ENCODE assay signal across 1 cellular context in genomic region chr15:75455982-75456531, GRCh38.
A peak's percentile ranks its signal among the peaks of the same experiment; 100 is the strongest.
TF ChIP-seq lines count a peak whose summit lies in the region.

No MANE protein-coding gene starts in this region.

TF ChIP-seq in HepG2, 621 proteins besides CTCF, POLR2A, EP300 and RAD21 (continued from another document and continues in another):
- TF ChIP-seq DZIP1 (CRISPR knock-in tag; IDR thresholded peaks at IDR 0.05) (no peak), GATAD2A (CRISPR knock-in tag; IDR thresholded peaks at IDR 0.05) (no peak; the same call in 1 of the 2 replicates), MXD4 (CRISPR knock-in tag; IDR thresholded peaks at IDR 0.05) (0 out of 2 replicates have a peak, but pooled peaks have one; percentile 10), ZNF331 (CRISPR knock-in tag; IDR thresholded peaks at IDR 0.05) (no peak), ZNF619 (CRISPR knock-in tag; IDR thresholded peaks at IDR 0.05) (0 out of 2 replicates have a peak, but pooled peaks have one; percentile 83), HNRNPLL (IDR thresholded peaks at IDR 0.05; ENCODE audit: low read depth, low read length, poor library complexity, severe bottlenecking) (peak; percentile 33), ZNF263 (CRISPR knock-in tag; IDR thresholded peaks at IDR 0.05) (0 out of 2 replicates have a peak, but pooled peaks have one; percentile 25), TBX2 (CRISPR knock-in tag; IDR thresholded peaks at IDR 0.05; ENCODE audit: borderline replicate concordance) (0 out of 2 replicates have a peak, but pooled peaks have one; percentile 34), ZNF33B (CRISPR knock-in tag; IDR thresholded peaks at IDR 0.05) (no peak), STAG1 (CRISPR knock-in tag; IDR thresholded peaks at IDR 0.05) (no peak), STAT5B (CRISPR knock-in tag; IDR thresholded peaks at IDR 0.05) (no peak), TCF12 (IDR thresholded peaks at IDR 0.05) (no peak), TCF12 (CRISPR knock-in tag; IDR thresholded peaks at IDR 0.05) (no peak), SIN3A (IDR thresholded peaks at IDR 0.05; ENCODE audit: borderline replicate concordance, low read depth, low read length) (no peak), ZNF143 (CRISPR knock-in tag; IDR thresholded peaks at IDR 0.05) (no peak), SSRP1 (CRISPR knock-in tag; IDR thresholded peaks at IDR 0.05) (no peak), GABPA (IDR thresholded peaks at IDR 0.05; ENCODE audit: low read depth, low read length) (no peak), GABPA (CRISPR knock-in tag; IDR thresholded peaks at IDR 0.05; ENCODE audit: low read depth) (peak; percentile 50), MIER3 (CRISPR knock-in tag; IDR thresholded peaks at IDR 0.05; ENCODE audit: borderline replicate concordance) (no peak), REST (IDR thresholded peaks at IDR 0.05; ENCODE audit: borderline replicate concordance in 1 of 2, low read depth in 1 of 2, low read length in 2 of 2) (no peak), GZF1 (CRISPR knock-in tag; IDR thresholded peaks at IDR 0.05) (no peak), ZNF383 (CRISPR knock-in tag; IDR thresholded peaks at IDR 0.05; ENCODE audit: borderline replicate concordance) (no peak), ZNF296 (CRISPR knock-in tag; conservative IDR thresholded peaks at IDR 0.05) (no peak), ZNF746 (CRISPR knock-in tag; IDR thresholded peaks at IDR 0.05) (peak; percentile 48; the same call in 1 of the 2 replicates), BATF2 (CRISPR knock-in tag; IDR thresholded peaks at IDR 0.05) (no peak), FOXC1 (CRISPR knock-in tag; IDR thresholded peaks at IDR 0.05; ENCODE audit: borderline replicate concordance) (no peak), ZNF3 (CRISPR knock-in tag; IDR thresholded peaks at IDR 0.05) (0 out of 2 replicates have a peak, but pooled peaks have one; percentile 32), ELF1 (CRISPR knock-in tag; IDR thresholded peaks at IDR 0.05) (peak; percentile 40; the same call in 1 of the 2 replicates), MED1 (CRISPR knock-in tag; IDR thresholded peaks at IDR 0.05) (peak; percentile 30; the same call in 1 of the 2 replicates), ZKSCAN1 (IDR thresholded peaks at IDR 0.05; ENCODE audit: low read length) (peak; percentile 93), HNF1A (IDR thresholded peaks at IDR 0.05; ENCODE audit: low read depth) (no peak), HNF1A (CRISPR knock-in tag; IDR thresholded peaks at IDR 0.05; ENCODE audit: borderline replicate concordance) (no peak)
- TF ChIP-seq, protein P1, sequence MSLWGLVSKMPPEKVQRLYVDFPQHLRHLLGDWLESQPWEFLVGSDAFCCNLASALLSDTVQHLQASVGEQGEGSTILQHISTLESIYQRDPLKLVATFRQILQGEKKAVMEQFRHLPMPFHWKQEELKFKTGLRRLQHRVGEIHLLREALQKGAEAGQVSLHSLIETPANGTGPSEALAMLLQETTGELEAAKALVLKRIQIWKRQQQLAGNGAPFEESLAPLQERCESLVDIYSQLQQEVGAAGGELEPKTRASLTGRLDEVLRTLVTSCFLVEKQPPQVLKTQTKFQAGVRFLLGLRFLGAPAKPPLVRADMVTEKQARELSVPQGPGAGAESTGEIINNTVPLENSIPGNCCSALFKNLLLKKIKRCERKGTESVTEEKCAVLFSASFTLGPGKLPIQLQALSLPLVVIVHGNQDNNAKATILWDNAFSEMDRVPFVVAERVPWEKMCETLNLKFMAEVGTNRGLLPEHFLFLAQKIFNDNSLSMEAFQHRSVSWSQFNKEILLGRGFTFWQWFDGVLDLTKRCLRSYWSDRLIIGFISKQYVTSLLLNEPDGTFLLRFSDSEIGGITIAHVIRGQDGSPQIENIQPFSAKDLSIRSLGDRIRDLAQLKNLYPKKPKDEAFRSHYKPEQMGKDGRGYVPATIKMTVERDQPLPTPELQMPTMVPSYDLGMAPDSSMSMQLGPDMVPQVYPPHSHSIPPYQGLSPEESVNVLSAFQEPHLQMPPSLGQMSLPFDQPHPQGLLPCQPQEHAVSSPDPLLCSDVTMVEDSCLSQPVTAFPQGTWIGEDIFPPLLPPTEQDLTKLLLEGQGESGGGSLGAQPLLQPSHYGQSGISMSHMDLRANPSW (CRISPR knock-in tag; IDR thresholded peaks at IDR 0.05; ENCODE audit: borderline replicate concordance): no peak
- TF ChIP-seq, protein P2, sequence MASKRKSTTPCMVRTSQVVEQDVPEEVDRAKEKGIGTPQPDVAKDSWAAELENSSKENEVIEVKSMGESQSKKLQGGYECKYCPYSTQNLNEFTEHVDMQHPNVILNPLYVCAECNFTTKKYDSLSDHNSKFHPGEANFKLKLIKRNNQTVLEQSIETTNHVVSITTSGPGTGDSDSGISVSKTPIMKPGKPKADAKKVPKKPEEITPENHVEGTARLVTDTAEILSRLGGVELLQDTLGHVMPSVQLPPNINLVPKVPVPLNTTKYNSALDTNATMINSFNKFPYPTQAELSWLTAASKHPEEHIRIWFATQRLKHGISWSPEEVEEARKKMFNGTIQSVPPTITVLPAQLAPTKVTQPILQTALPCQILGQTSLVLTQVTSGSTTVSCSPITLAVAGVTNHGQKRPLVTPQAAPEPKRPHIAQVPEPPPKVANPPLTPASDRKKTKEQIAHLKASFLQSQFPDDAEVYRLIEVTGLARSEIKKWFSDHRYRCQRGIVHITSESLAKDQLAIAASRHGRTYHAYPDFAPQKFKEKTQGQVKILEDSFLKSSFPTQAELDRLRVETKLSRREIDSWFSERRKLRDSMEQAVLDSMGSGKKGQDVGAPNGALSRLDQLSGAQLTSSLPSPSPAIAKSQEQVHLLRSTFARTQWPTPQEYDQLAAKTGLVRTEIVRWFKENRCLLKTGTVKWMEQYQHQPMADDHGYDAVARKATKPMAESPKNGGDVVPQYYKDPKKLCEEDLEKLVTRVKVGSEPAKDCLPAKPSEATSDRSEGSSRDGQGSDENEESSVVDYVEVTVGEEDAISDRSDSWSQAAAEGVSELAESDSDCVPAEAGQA (IDR thresholded peaks at IDR 0.05; ENCODE audit: low read depth): no peak
- TF ChIP-seq, protein P2 (CRISPR knock-in tag; IDR thresholded peaks at IDR 0.05; ENCODE audit: borderline replicate concordance): no peak
- TF ChIP-seq, protein P3, sequence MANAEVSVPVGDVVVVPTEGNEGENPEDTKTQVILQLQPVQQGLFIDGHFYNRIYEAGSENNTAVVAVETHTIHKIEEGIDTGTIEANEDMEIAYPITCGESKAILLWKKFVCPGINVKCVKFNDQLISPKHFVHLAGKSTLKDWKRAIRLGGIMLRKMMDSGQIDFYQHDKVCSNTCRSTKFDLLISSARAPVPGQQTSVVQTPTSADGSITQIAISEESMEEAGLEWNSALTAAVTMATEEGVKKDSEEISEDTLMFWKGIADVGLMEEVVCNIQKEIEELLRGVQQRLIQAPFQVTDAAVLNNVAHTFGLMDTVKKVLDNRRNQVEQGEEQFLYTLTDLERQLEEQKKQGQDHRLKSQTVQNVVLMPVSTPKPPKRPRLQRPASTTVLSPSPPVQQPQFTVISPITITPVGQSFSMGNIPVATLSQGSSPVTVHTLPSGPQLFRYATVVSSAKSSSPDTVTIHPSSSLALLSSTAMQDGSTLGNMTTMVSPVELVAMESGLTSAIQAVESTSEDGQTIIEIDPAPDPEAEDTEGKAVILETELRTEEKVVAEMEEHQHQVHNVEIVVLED (CRISPR knock-in tag; IDR thresholded peaks at IDR 0.05; ENCODE audit: borderline replicate concordance): no peak
